21 cellular contexts compared by ENCODE assay signal in genomic region chr1:211359876-211360275, GRCh38. TPM values are rescaled to one million over a fixed set of nuclear protein-coding genes. Genes with fewer than 3 reads are reported as not detected.
DNase-seq lines count a peak whose midpoint lies in the region; ATAC-seq, FAIRE-seq and TF ChIP-seq lines count a peak whose summit lies in the region.
"Had no signal": no experiment of that assay in that cellular context is flagged by ENCODE, and none has a peak within 500 bp of the region (broad histone marks: within the 10 kb centered on the region; RNA-seq: fewer than 3 reads in every experiment).

No MANE protein-coding gene starts in this region.

- no peak for TF ChIP-seq EP300 in K562 (IDR thresholded peaks at IDR 0.05; ENCODE audit: low read length)

- H3K79me2 ChIP-seq in PC-3 (ENCODE audit: low read length): no peaks in the 10 kb centered on the region
- no peaks in the 10 kb centered on the region for H3K79me2 ChIP-seq in K562 (ENCODE audit: control insufficient read depth, insufficient read depth, low read length)

- H3K4me2 ChIP-seq in PC-3 (ENCODE audit: low read length) (no peak overlapping the region), K562 (ENCODE audit: insufficient read depth, low read length) (no peak overlapping the region)

- H3K27me3 Mint-ChIP-seq in CD4-positive, CD25-positive, alpha-beta regulatory T cell: no peaks in the 10 kb centered on the region
- no peaks in the 10 kb centered on the region for H3K27me3 Mint-ChIP-seq in naive thymus-derived CD8-positive, alpha-beta T cell
- H3K27me3 Mint-ChIP-seq: naive thymus-derived CD4-positive, alpha-beta T cell had no signal

- H3K27me3 ChIP-seq in CD4-positive, CD25-positive, alpha-beta regulatory T cell (ENCODE audit: control insufficient read depth, insufficient read depth, low read length): no peaks in the 10 kb centered on the region
- no peaks in the 10 kb centered on the region for H3K27me3 ChIP-seq in PC-3 (ENCODE audit: low read length)
- no peaks in the 10 kb centered on the region for H3K27me3 ChIP-seq in K562 (ENCODE audit: control insufficient read depth in 2 of 2, insufficient read depth in 2 of 2, low read length in 2 of 2)
- no peaks in the 10 kb centered on the region for H3K27me3 ChIP-seq in BE2C
- H3K27me3 ChIP-seq: dorsolateral prefrontal cortex, MG63, uterus had no signal

- H3K9me3 ChIP-seq in CD4-positive, CD25-positive, alpha-beta regulatory T cell (ENCODE audit: control insufficient read depth in 2 of 2, low read length in 2 of 2): no peaks in the 10 kb centered on the region
- H3K9me3 ChIP-seq in PC-3 (ENCODE audit: low read length): no peaks in the 10 kb centered on the region
- H3K9me3 ChIP-seq in K562 (replicated peaks; ENCODE audit: control insufficient read depth, insufficient read depth, low read depth, low read length): no peaks in the 10 kb centered on the region
- no peaks in the 10 kb centered on the region for H3K9me3 ChIP-seq in BE2C
- H3K9me3 ChIP-seq: Caco-2, lower lobe of right lung, MG63, psoas muscle, uterus had no signal

- TF ChIP-seq CTCF in PC-3 (conservative IDR thresholded peaks at IDR 0.05; ENCODE audit: low read depth, low read length) (no peak), K562 (IDR thresholded peaks at IDR 0.05 in 2 of 3, conservative IDR thresholded peaks at IDR 0.05 in 1 of 3; ENCODE audit: insufficient read depth in 2 of 3, low read depth in 1 of 3, low read length in 3 of 3) (no peak), BE2C (IDR thresholded peaks at IDR 0.05; ENCODE audit: low read depth, low read length) (no peak)

- POLR2A ChIA-PET in PC-3 (lab: Charles Lee; ENCODE audit: unreplicated experiment): no interaction called here
- POLR2A ChIA-PET in K562 (lab: Yijun Ruan, JAX): interaction anchor here (1.8 to 2.1 kb wide), 5 partner anchors 9 to 23 kb away, joined by 4 to 8 read pairs (median 5); no protein-coding TSS in a partner anchor
- POLR2A ChIA-PET in naive thymus-derived CD8-positive, alpha-beta T cell (lab: Charles Lee): no interaction called here

- BruUV-seq in PC-3 (replicated peaks; lab: Mats Ljungman, UMichigan) (no TSS peak), K562 (replicated peaks; lab: Mats Ljungman, UMichigan) (no TSS peak)

- CTCF ChIA-PET in PC-3 (lab: Charles Lee) (no interaction called here), K562 (lab: Yijun Ruan, JAX; ENCODE audit: low intra/inter-chr PET ratio) (no interaction called here)

- TF ChIP-seq POLR2A in K562 (conservative IDR thresholded peaks at IDR 0.05) (no peak), GM12891 (IDR thresholded peaks at IDR 0.05; ENCODE audit: low read depth, low read length) (no peak)

- peaks cover 76% of the 10 kb centered on the region for H3K36me3 ChIP-seq in CD4-positive, CD25-positive, alpha-beta regulatory T cell (ENCODE audit: control insufficient read depth, insufficient read depth, low read length)
- H3K36me3 ChIP-seq in PC-3 (ENCODE audit: low read depth, low read length) (no peaks in the 10 kb centered on the region), K562 (ENCODE audit: control insufficient read depth, insufficient read depth, low read length) (peaks cover 9% of the 10 kb centered on the region; the same call in 1 of the 3 replicates), BE2C (peaks cover 17% of the 10 kb centered on the region)
- H3K36me3 ChIP-seq: uterus had no signal

- H2AFZ ChIP-seq in PC-3 (ENCODE audit: low read length): no peak overlapping the region
- no peak overlapping the region for H2AFZ ChIP-seq in K562 (ENCODE audit: low read depth, low read length)

- intact Hi-C loops in PC-3 (cut with micrococcal nuclease) (no loop called here), K562 (cut with micrococcal nuclease) (no loop called here)

- H3K4me1 Mint-ChIP-seq in CD4-positive, CD25-positive, alpha-beta regulatory T cell: peaks cover 10 to 28% (median 18%) of the 10 kb centered on the region in 4 donors
- H3K4me1 Mint-ChIP-seq in naive thymus-derived CD8-positive, alpha-beta T cell: peaks cover 14 to 25% (median 19%) of the 10 kb centered on the region in 4 donors

- H3F3A ChIP-seq in PC-3 (ENCODE audit: low read length, unreplicated experiment): no peaks in the 10 kb centered on the region

- WGBS in K562 (ENCODE audit: insufficient coverage, low coverage, missing lambda C conversion rate): 57% methylated on average over 3 of the region's 3 CpGs

- peak overlapping the region in 1 of 4 donors; percentile 41 for H3K4me3 Mint-ChIP-seq in CD4-positive, CD25-positive, alpha-beta regulatory T cell
- no peak overlapping the region for H3K4me3 Mint-ChIP-seq in naive thymus-derived CD8-positive, alpha-beta T cell

- H3K9ac ChIP-seq in PC-3 (ENCODE audit: low read length): no peak overlapping the region
- peak overlapping the region in 1 of 2 experiments; percentile 45; a peak in 1 of 4 replicates for H3K9ac ChIP-seq in K562 (ENCODE audit: insufficient read depth in 1 of 2, low read depth in 2 of 2, low read length in 2 of 2)

- H3K27ac Mint-ChIP-seq in CD4-positive, CD25-positive, alpha-beta regulatory T cell: peak overlapping the region in 2 of 3 donors; percentile 14 to 34
- peak overlapping the region in 8 of 10 donors; percentile 39 to 83 (median 72) for H3K27ac Mint-ChIP-seq in naive thymus-derived CD8-positive, alpha-beta T cell

- TF ChIP-seq RAD21 in K562 (CRISPR knock-in tag; conservative IDR thresholded peaks at IDR 0.05 in 1 of 2, IDR thresholded peaks at IDR 0.05 in 1 of 2): no peak

- peaks cover 38% of the 10 kb centered on the region for H3K36me3 Mint-ChIP-seq in CD4-positive, CD25-positive, alpha-beta regulatory T cell
- H3K36me3 Mint-ChIP-seq in naive thymus-derived CD8-positive, alpha-beta T cell: peaks cover 12 to 70% (median 13%) of the 10 kb centered on the region in 3 donors

- H3K4me3 ChIP-seq in CD4-positive, CD25-positive, alpha-beta regulatory T cell (ENCODE audit: low read depth, low read length): no peak overlapping the region
- H3K4me3 ChIP-seq in PC-3 (ENCODE audit: low read length): no peak overlapping the region
- H3K4me3 ChIP-seq in K562: no peak overlapping the region
- H3K4me3 ChIP-seq in BE2C (ENCODE audit: low read depth, low read length): no peak overlapping the region
- H3K4me3 ChIP-seq: dorsolateral prefrontal cortex, lower lobe of right lung, MG63, psoas muscle, uterus had no signal

- no peaks in the 10 kb centered on the region for H3K9me3 Mint-ChIP-seq in CD4-positive, CD25-positive, alpha-beta regulatory T cell
- no peaks in the 10 kb centered on the region for H3K9me3 Mint-ChIP-seq in naive thymus-derived CD8-positive, alpha-beta T cell
- H3K9me3 Mint-ChIP-seq: activated T-helper 2 cell treated with anti-CD3 and anti-CD28 coated beads, Interferon-gamma antibody, Interleukin-2, Interleukin-4, amounts not matched to agents 10 μg/mL and 5 μg/mL and 100 μg/mL, durations not matched to agents 14 hours and 24 hours and 36 hours; naive thymus-derived CD4-positive, alpha-beta T cell had no signal

- H3K27ac ChIP-seq in CD4-positive, CD25-positive, alpha-beta regulatory T cell (ENCODE audit: insufficient read depth, low read length, poor library complexity, severe bottlenecking): no peak overlapping the region
- H3K27ac ChIP-seq in PC-3 (ENCODE audit: low read length) (no peak overlapping the region), K562 (ENCODE audit: extremely low read depth, low read depth, low read length) (no peak overlapping the region)
- H3K27ac ChIP-seq: lower lobe of right lung, psoas muscle, RWPE1, uterus had no signal

- no peaks in the 10 kb centered on the region for H3K9me1 ChIP-seq in K562 (ENCODE audit: control insufficient read depth, insufficient read depth, low read length)

- ATAC-seq in CD4-positive, CD25-positive, alpha-beta regulatory T cell (ENCODE audit: low read depth in 2 of 2): no peak
- ATAC-seq in PC-3: no peak
- peak; percentile 49; the same call in 1 of the 3 replicates for ATAC-seq in K562
- ATAC-seq in naive thymus-derived CD8-positive, alpha-beta T cell: no peak
- ATAC-seq in GM19467 (IDR thresholded peaks at IDR 0.05; ENCODE audit: unreplicated experiment): no peak
- ATAC-seq in HG02938 (IDR thresholded peaks at IDR 0.05; ENCODE audit: unreplicated experiment): no peak
- ATAC-seq: lower lobe of right lung; naive thymus-derived CD4-positive, alpha-beta T cell; psoas muscle; stimulated activated naive CD8-positive, alpha-beta T cell treated with anti-CD3 and anti-CD28 coated beads, Interleukin-15, Interleukin-2, amounts not matched to agents 100 U/mL and 50 U/mL, for 24 hours had no signal

- no peaks in the 10 kb centered on the region for H3K9me2 ChIP-seq in PC-3 (replicated peaks; ENCODE audit: low read length)

- H3K4me1 ChIP-seq in CD4-positive, CD25-positive, alpha-beta regulatory T cell (ENCODE audit: control insufficient read depth, insufficient read depth, low read length, poor library complexity, severe bottlenecking): no peaks in the 10 kb centered on the region
- H3K4me1 ChIP-seq in PC-3 (ENCODE audit: insufficient read depth, low read length): no peaks in the 10 kb centered on the region
- peaks cover 0 to 4% of the 10 kb centered on the region in 2 experiments; a peak in 2 of 5 replicates for H3K4me1 ChIP-seq in K562 (replicated peaks in 1 of 2; ENCODE audit: control insufficient read depth in 2 of 2, insufficient read depth in 2 of 2, low read length in 2 of 2)
- no peaks in the 10 kb centered on the region for H3K4me1 ChIP-seq in BE2C
- H3K4me1 ChIP-seq: Caco-2, lower lobe of right lung, psoas muscle, uterus had no signal

- H4K20me1 ChIP-seq in PC-3 (ENCODE audit: low read length): no peaks in the 10 kb centered on the region
- H4K20me1 ChIP-seq in K562 (replicated peaks; ENCODE audit: control insufficient read depth, insufficient read depth, low read length): no peaks in the 10 kb centered on the region

- in situ Hi-C loops in K562 (cut with MboI): no loop called here

- FAIRE-seq in K562 (lab: Jason Lieb, UNC): no peak
- FAIRE-seq in GM12891 (lab: Jason Lieb, UNC): no peak

- DNase-seq in CD4-positive, CD25-positive, alpha-beta regulatory T cell: no peak
- peak; percentile 9 for DNase-seq in PC-3
- no peak for DNase-seq in K562 (ENCODE audit: extremely low read depth in 1 of 4, low spot score in 3 of 4)
- no peak for DNase-seq in naive thymus-derived CD8-positive, alpha-beta T cell
- DNase-seq in GM12891 (ENCODE audit: insufficient read length, low spot score): no peak
- DNase-seq in BE2C: no peak
- DNase-seq: activated CD8-positive, alpha-beta memory T cell treated with anti-CD3 and anti-CD28 coated beads for 24 hours; Caco-2; dorsolateral prefrontal cortex; lower lobe of right lung; MG63; naive thymus-derived CD4-positive, alpha-beta T cell; NCI-H187; NCI-H446; psoas muscle; stimulated activated naive CD8-positive, alpha-beta T cell treated with anti-CD3 and anti-CD28 coated beads, Interleukin-15, Interleukin-2, amounts not matched to agents 100 U/mL and 50 U/mL, for 24 hours; uterus had no signal

RNA-seq across cellular contexts. Expression of gene TRAF5, which starts 33.2 kb away (rescaled TPM):
- 58.3 TPM for total RNA-seq in CD4-positive, CD25-positive, alpha-beta regulatory T cell
- 10 to 100 TPM; 34.4 to 41.7 (median 38.3) TPM for polyA plus RNA-seq in CD4-positive, CD25-positive, alpha-beta regulatory T cell
- total RNA-seq in PC-3 (2014; rRNA removed) (5.1 and 12.2 TPM in 2 replicates), K562 (2014; rRNA removed) (5.1 and 5.2 TPM in 2 replicates), K562 (2014; rRNA removed; fragmentation: Illumina TruSeq; extraction: Trizol) (4.8 and 5.5 TPM in 2 replicates), K562 (2015; rRNA removed; fragmentation: Illumina TruSeq; extraction: Trizol) (8.9 and 9.3 TPM in 2 replicates), K562 (2021) (5.4 and 5.7 TPM in 2 replicates)
- total RNA-seq in K562 (2011; cell fraction: chromatin; rRNA removed; ENCODE audit: low replicate concordance): 14.9 and 15.0 TPM in 2 replicates
- total RNA-seq in K562 (2011; cell fraction: nucleolus; rRNA removed): 7.1 and 7.5 TPM in 2 replicates
- 11.6 and 16.0 TPM in 2 replicates for total RNA-seq in K562 (2011; cell fraction: nucleoplasm; rRNA removed)
- polyA plus RNA-seq in K562 (2011; rRNA removed) (5.3 and 5.8 TPM in 2 replicates), K562 (2014; fragmentation: Illumina TruSeq; extraction: Trizol) (5.9 and 7.4 TPM in 2 replicates), K562 (2014; fragmentation: Nextera tagmentation; extraction: Ambion mirVana) (1 to 10 TPM; 2.0 to 2.8 TPM), K562 (2014; rRNA removed) (5.9 and 6.7 TPM in 2 replicates)
- 2.0 and 3.5 TPM in 2 replicates for polyA plus RNA-seq in K562 (2011; cell fraction: cytosol; rRNA removed)
- 21.1 and 28.3 TPM in 2 replicates for polyA plus RNA-seq in K562 (2011; cell fraction: nucleus; rRNA removed)
- 5.0 and 7.9 TPM in 2 replicates for polyA plus RNA-seq in K562 (2012)
- 4.8 and 5.0 TPM in 2 replicates for polyA minus RNA-seq in K562 (2011; rRNA and poly(A)+ RNA removed)
- 2.2 and 2.5 TPM in 2 replicates for polyA minus RNA-seq in K562 (2011; cell fraction: cytosol; rRNA and poly(A)+ RNA removed)
- 5.5 and 7.7 TPM in 2 replicates for polyA minus RNA-seq in K562 (2011; cell fraction: nucleus; rRNA and poly(A)+ RNA removed)
- total RNA-seq in naive thymus-derived CD8-positive, alpha-beta T cell: 10 to 100 TPM; 72.4 to 74.3 TPM
- polyA plus RNA-seq in naive thymus-derived CD8-positive, alpha-beta T cell: 10 to 100 TPM; 18.2 to 32.5 (median 18.5) TPM
- polyA plus RNA-seq in GM12891 (2012; ENCODE audit: low read depth, missing spikeins): 16.0 TPM
- polyA plus RNA-seq in BE2C (2012; ENCODE audit: insufficient read depth, insufficient read length, low read depth): 10.9 TPM
